ENCODE assay signal across 27 cellular contexts in the genomic region with DNA sequence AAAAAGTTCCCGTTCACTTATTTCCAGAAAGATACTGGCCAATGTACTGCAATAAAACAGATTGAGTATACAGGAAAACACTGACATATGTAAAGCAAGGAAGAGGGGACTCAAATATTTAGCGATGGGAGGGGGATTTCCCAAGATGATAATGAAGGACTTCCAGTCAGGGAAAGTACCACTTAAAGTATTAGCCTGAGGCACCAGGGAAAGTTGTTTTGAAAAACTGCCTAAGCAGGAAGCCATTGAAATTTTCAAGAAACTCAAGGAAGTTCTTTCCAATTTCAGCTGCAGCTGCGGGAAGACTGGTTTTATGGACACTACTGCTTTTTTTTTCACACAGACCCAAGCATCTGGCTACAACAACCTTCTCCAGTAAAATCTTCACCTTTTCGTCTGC.
DNase-seq lines count a peak whose midpoint lies in the region; ATAC-seq and TF ChIP-seq lines count a peak whose summit lies in the region.
"Had no signal": no experiment of that assay in that cellular context is flagged by ENCODE, and none has a peak within 500 bp of the region (broad histone marks: within the 10 kb centered on the region; RNA-seq: fewer than 3 reads in every experiment).

No MANE protein-coding gene starts in this region.

- H3K36me3 ChIP-seq in H7 (replicated peaks; ENCODE audit: control insufficient read depth, insufficient read depth, low read length) (no peaks in the 10 kb centered on the region), ectodermal cell (ENCODE audit: control insufficient read depth, insufficient read depth, low read length) (no peaks in the 10 kb centered on the region)
- H3K36me3 ChIP-seq: BLaER1, esophagus squamous epithelium, gastroesophageal sphincter, tibial artery had no signal

- no peak for ATAC-seq in GM21786 (IDR thresholded peaks at IDR 0.05; ENCODE audit: unreplicated experiment)
- ATAC-seq in activated T-helper 17 cell treated with anti-CD3 and anti-CD28 coated beads, Interleukin-2, amount 50 U/mL, for 72 hours (replicated peaks), result no peak
- ATAC-seq: activated CD8-positive, alpha-beta T cell treated with anti-CD3 and anti-CD28 coated beads for 36 hours; gastroesophageal sphincter; GM12878; left ventricle myocardium superior; naive thymus-derived CD8-positive, alpha-beta T cell had no signal

- in situ Hi-C loops in Caki2 (cut with HindIII; ENCODE audit: low pct_unique_long_range_greater_than_20kb, low sequenced_read_pairs), result no loop called here

- no peaks in the 10 kb centered on the region for H3K4me1 ChIP-seq in ectodermal cell (ENCODE audit: control insufficient read depth, insufficient read depth, low read length)
- H3K4me1 ChIP-seq: BLaER1, esophagus squamous epithelium, gastroesophageal sphincter, tibial artery had no signal

- peak overlapping the region; percentile 13 for H3K27ac Mint-ChIP-seq in mesothelial cell of epicardium
- H3K27ac Mint-ChIP-seq in activated T-helper 17 cell treated with anti-CD3 and anti-CD28 coated beads, Interleukin-2, amount 50 U/mL, for 72 hours, result no peak overlapping the region
- H3K27ac Mint-ChIP-seq: activated CD8-positive, alpha-beta T cell treated with anti-CD3 and anti-CD28 coated beads for 36 hours; activated naive CD8-positive, alpha-beta T cell; naive thymus-derived CD8-positive, alpha-beta T cell; T-helper 1 cell treated with Interleukin-12 subunit alpha and Interleukin-12 subunit beta and Interleukin-4 antibody, amounts not matched to agents 30 μg/mL and 1 μg/mL, for 36 hours had no signal

- no peaks in the 10 kb centered on the region for H3K27me3 Mint-ChIP-seq in mesothelial cell of epicardium (ENCODE audit: low read depth)
- no peaks in the 10 kb centered on the region for H3K27me3 Mint-ChIP-seq in activated T-helper 17 cell treated with anti-CD3 and anti-CD28 coated beads, Interleukin-2, amount 50 U/mL, for 72 hours
- H3K27me3 Mint-ChIP-seq: activated CD8-positive, alpha-beta T cell treated with anti-CD3 and anti-CD28 coated beads for 36 hours; activated naive CD8-positive, alpha-beta T cell; naive thymus-derived CD8-positive, alpha-beta T cell had no signal

- WGBS in ectodermal cell, 2 experiments, result 70 to 71% methylated on average over 3 to 4 of the region's 4 CpGs

- DNase-seq in Caki2 (ENCODE audit: low read depth) (peak; percentile 13), H7 (peak; percentile 1), mesothelial cell of epicardium (ENCODE audit: low spot score in 2 of 2, unreplicated experiment in 2 of 2) (no peak), NCI-H1417 treated with DMSO at 0.1 percent for 48 hours (lab: John Stamatoyannopoulos, UW) (no peak), SK-N-DZ (ENCODE audit: low spot score) (no peak)
- DNase-seq: activated CD8-positive, alpha-beta T cell treated with anti-CD3 and anti-CD28 coated beads for 36 hours; cortex of kidney; DND-41; esophagus squamous epithelium; IMR-90; left ventricle myocardium superior; naive thymus-derived CD8-positive, alpha-beta T cell; NCI-H1048; NCI-H187; NCI-H774; retina; SK-N-SH; stimulated activated CD4-positive, alpha-beta T cell treated with anti-CD3 and anti-CD28 coated beads, Interleukin-2, amount 100 ng/mL, for 24 hours; tibial artery had no signal

- no peaks in the 10 kb centered on the region for H3K27me3 ChIP-seq in H7 (ENCODE audit: control insufficient read depth, insufficient read depth, low read length)
- H3K27me3 ChIP-seq in ectodermal cell (ENCODE audit: control insufficient read depth, insufficient read depth, low read length, poor library complexity, severe bottlenecking), result no peaks in the 10 kb centered on the region
- H3K27me3 ChIP-seq: BLaER1, esophagus squamous epithelium, gastroesophageal sphincter, tibial artery had no signal

- H3K27ac ChIP-seq in ectodermal cell (ENCODE audit: insufficient read depth, low read depth, low read length, poor library complexity, severe bottlenecking), result peak overlapping the region; percentile 13
- H3K27ac ChIP-seq: BLaER1, esophagus squamous epithelium, gastroesophageal sphincter, tibial artery had no signal

- H3K9me3 ChIP-seq in ectodermal cell (ENCODE audit: control insufficient read depth, low read length), result no peaks in the 10 kb centered on the region
- H3K9me3 ChIP-seq: BLaER1, esophagus squamous epithelium, gastroesophageal sphincter, SK-N-SH, tibial artery had no signal

- H3K4me3 Mint-ChIP-seq in mesothelial cell of epicardium, result no peak overlapping the region
- H3K4me3 Mint-ChIP-seq in activated T-helper 17 cell treated with anti-CD3 and anti-CD28 coated beads, Interleukin-2, amount 50 U/mL, for 72 hours, result no peak overlapping the region
- H3K4me3 Mint-ChIP-seq: activated CD8-positive, alpha-beta T cell treated with anti-CD3 and anti-CD28 coated beads for 36 hours; activated naive CD8-positive, alpha-beta T cell; naive thymus-derived CD8-positive, alpha-beta T cell; T-helper 1 cell treated with Interleukin-12 subunit alpha and Interleukin-12 subunit beta and Interleukin-4 antibody, amounts not matched to agents 30 μg/mL and 1 μg/mL, for 36 hours had no signal

- peaks cover 6% of the 10 kb centered on the region for H3K4me1 Mint-ChIP-seq in mesothelial cell of epicardium
- no peaks in the 10 kb centered on the region for H3K4me1 Mint-ChIP-seq in activated T-helper 17 cell treated with anti-CD3 and anti-CD28 coated beads, Interleukin-2, amount 50 U/mL, for 72 hours
- H3K4me1 Mint-ChIP-seq: naive thymus-derived CD8-positive, alpha-beta T cell had no signal

- no peak for TF ChIP-seq CTCF in mesothelial cell of epicardium (IDR thresholded peaks at IDR 0.05; ENCODE audit: unreplicated experiment)

- H3K9me3 Mint-ChIP-seq in mesothelial cell of epicardium, result peaks cover 8% of the 10 kb centered on the region
- H3K9me3 Mint-ChIP-seq in activated T-helper 17 cell treated with anti-CD3 and anti-CD28 coated beads, Interleukin-2, amount 50 U/mL, for 72 hours, result peaks cover 4% of the 10 kb centered on the region

- no peaks in the 10 kb centered on the region for H3K36me3 Mint-ChIP-seq in mesothelial cell of epicardium
- no peaks in the 10 kb centered on the region for H3K36me3 Mint-ChIP-seq in activated T-helper 17 cell treated with anti-CD3 and anti-CD28 coated beads, Interleukin-2, amount 50 U/mL, for 72 hours (ENCODE audit: low read depth)
- H3K36me3 Mint-ChIP-seq: activated naive CD8-positive, alpha-beta T cell; naive thymus-derived CD8-positive, alpha-beta T cell had no signal

- H3K4me3 ChIP-seq in H7 (ENCODE audit: insufficient read depth, low read depth, low read length) (no peak overlapping the region), ectodermal cell (ENCODE audit: insufficient read depth, low read depth, low read length) (no peak overlapping the region)
- H3K4me3 ChIP-seq: BLaER1, esophagus squamous epithelium, gastroesophageal sphincter, GM12878, tibial artery had no signal

Comparison
In these comparisons a context has a peak if more than half of its experiments do, and no peak if none do; other contexts are left out.
1. DNase-seq: peak in Caki2 (single experiment) and H7 (single experiment); none in mesothelial cell of epicardium (0 of 2), NCI-H1417 treated with DMSO at 0.1 percent for 48 hours (single experiment) and SK-N-DZ (single experiment).